ENCODE assay signal across 8 cellular contexts in genomic region chr17:39461113-39461910, GRCh38. TPM values are rescaled to one million over a fixed set of nuclear protein-coding genes. Genes with fewer than 3 reads are reported as not detected.
DNase-seq lines count a peak whose midpoint lies in the region; ATAC-seq, FAIRE-seq and TF ChIP-seq lines count a peak whose summit lies in the region.

Gene CDK12 (plus strand): TSS chr17:39461486. CDS start chr17:39462072, 586 bp downstream.

- DNase-seq in EH (ENCODE audit: low read depth) (peak; percentile 99), H54 (ENCODE audit: insufficient read length, low spot score) (peak; percentile 93), M059J (ENCODE audit: low read depth) (peak; percentile 99), SHP77 (lab: John Stamatoyannopoulos, UW) (peak; percentile 98 to 99), fibroblast of pulmonary artery (ENCODE audit: low read depth) (peak; percentile 100)
- peak; percentile 92 for DNase-seq in activated effector memory CD4-positive, alpha-beta T cell treated with Interleukin-2 at 50 U/mL for 16 hours
- peak; percentile 94 for DNase-seq in natural killer cell treated with Interleukin-12 subunit alpha and Interleukin-12 subunit beta and Interleukin-15 and Interleukin-18, amount 100 ng/mL, for 72 hours (ENCODE audit: low spot score)
- peak; percentile 91 for DNase-seq in stimulated activated naive CD8-positive, alpha-beta T cell treated with anti-CD3 and anti-CD28 coated beads, Interleukin-15, Interleukin-2, amounts not matched to agents 100 U/mL and 50 U/mL, for 24 hours

- TF ChIP-seq CTCF in fibroblast of pulmonary artery (IDR thresholded peaks at IDR 0.05; ENCODE audit: low read length, missing control alignments) = no peak

- peaks cover 16% of the 10 kb centered on the region for H3K36me3 Mint-ChIP-seq in natural killer cell treated with Interleukin-12 subunit alpha and Interleukin-12 subunit beta and Interleukin-15 and Interleukin-18, amount 100 ng/mL, for 72 hours

- H3K27me3 Mint-ChIP-seq in natural killer cell treated with Interleukin-12 subunit alpha and Interleukin-12 subunit beta and Interleukin-15 and Interleukin-18, amount 100 ng/mL, for 72 hours = no peaks in the 10 kb centered on the region

- peaks cover 25 to 28% of the 10 kb centered on the region in 2 donors for H3K4me1 Mint-ChIP-seq in natural killer cell treated with Interleukin-12 subunit alpha and Interleukin-12 subunit beta and Interleukin-15 and Interleukin-18, amount 100 ng/mL, for 72 hours (ENCODE audit: low read depth in 2 of 2)

- peak; percentile 87 for TF ChIP-seq POLR2A in H54 (IDR thresholded peaks at IDR 0.05; ENCODE audit: low read depth, low read length)

- H3K9me3 Mint-ChIP-seq in natural killer cell treated with Interleukin-12 subunit alpha and Interleukin-12 subunit beta and Interleukin-15 and Interleukin-18, amount 100 ng/mL, for 72 hours = no peaks in the 10 kb centered on the region

- FAIRE-seq in H54 (lab: Jason Lieb, UNC) = peak; percentile 90

- peak within 1 kb of the TSS; percentile 80 for H3K4me3 ChIP-seq in fibroblast of pulmonary artery (replicated peaks; ENCODE audit: low read depth, low read length)

- peak within 1 kb of the TSS; percentile 98 for H3K4me3 Mint-ChIP-seq in natural killer cell treated with Interleukin-12 subunit alpha and Interleukin-12 subunit beta and Interleukin-15 and Interleukin-18, amount 100 ng/mL, for 72 hours

- peak; percentile 92 to 93 for ATAC-seq in natural killer cell treated with Interleukin-12 subunit alpha and Interleukin-12 subunit beta and Interleukin-15 and Interleukin-18, amount 100 ng/mL, for 72 hours
- ATAC-seq in stimulated activated naive CD8-positive, alpha-beta T cell treated with anti-CD3 and anti-CD28 coated beads, Interleukin-15, Interleukin-2, amounts not matched to agents 100 U/mL and 50 U/mL, for 24 hours = peak; percentile 86

- peak within 1 kb of the TSS; percentile 94 to 95 for H3K27ac Mint-ChIP-seq in natural killer cell treated with Interleukin-12 subunit alpha and Interleukin-12 subunit beta and Interleukin-15 and Interleukin-18, amount 100 ng/mL, for 72 hours

RNA-seq across cellular contexts. Expression of gene CDK12, which starts in this region (rescaled TPM):
- 21.5 and 30.7 TPM in 2 replicates for total RNA-seq in M059J (2014; rRNA removed; shearing (Covaris generic))
- total RNA-seq in natural killer cell treated with Interleukin-12 subunit alpha and Interleukin-12 subunit beta and Interleukin-15 and Interleukin-18, amount 100 ng/mL, for 72 hours = 100 to 1,000 TPM in 1 of 2 donors, 10 to 100 TPM in 1; 88.5 to 133 TPM

Comparison
In these comparisons a context has a peak if more than half of its experiments do, and no peak if none do; other contexts are left out.
1. Peak in every context shown above with its lines: DNase-seq, ATAC-seq and H3K4me3 ChIP-seq.